ENCODE assay signal across 14 cellular contexts in the genomic region with DNA sequence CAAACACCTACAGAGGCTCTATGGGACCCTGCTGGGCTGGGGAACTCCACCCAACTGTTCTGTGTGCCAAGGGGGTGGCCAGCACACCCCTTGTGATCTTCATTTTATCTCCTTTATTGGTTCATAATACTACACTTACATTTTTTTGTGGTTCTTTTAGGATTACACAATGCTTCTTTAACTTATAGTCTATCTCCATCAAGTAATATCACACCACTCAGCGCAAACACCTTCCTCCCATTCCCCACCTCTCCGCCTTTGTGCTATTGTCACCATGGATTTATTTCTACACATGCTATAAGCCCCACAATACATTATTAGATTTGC. TPM values are rescaled to one million over a fixed set of nuclear protein-coding genes. Genes with fewer than 3 reads are reported as not detected.
A peak's percentile ranks its signal among the peaks of the same experiment; 100 is the strongest.
DNase-seq lines count a peak whose midpoint lies in the region; ATAC-seq and TF ChIP-seq lines count a peak whose summit lies in the region.
"Had no signal": no experiment of that assay in that cellular context is flagged by ENCODE, and none has a peak within 500 bp of the region (broad histone marks: within the 10 kb centered on the region; RNA-seq: fewer than 3 reads in every experiment).

No MANE protein-coding gene starts in this region.

- no peaks in the 10 kb centered on the region for H3K9me3 Mint-ChIP-seq in activated naive CD8-positive, alpha-beta T cell treated with anti-CD3 and anti-CD28 coated beads, Interleukin-2, amount 50 U/mL, for 24 hours
- no peaks in the 10 kb centered on the region for H3K9me3 Mint-ChIP-seq in activated naive CD8-positive, alpha-beta T cell treated with anti-CD3 and anti-CD28 coated beads for 36 hours
- H3K9me3 Mint-ChIP-seq: activated CD4-positive, alpha-beta T cell treated with anti-CD3 and anti-CD28 coated beads, Interleukin-2, amount 10 ng/mL, durations not matched to agents 7 days and 5 days; T-helper 1 cell treated with Interleukin-12 subunit alpha and Interleukin-12 subunit beta and Interleukin-4 antibody, amounts not matched to agents 30 μg/mL and 1 μg/mL, for 36 hours had no signal

- H3K27ac Mint-ChIP-seq in activated naive CD8-positive, alpha-beta T cell treated with anti-CD3 and anti-CD28 coated beads, Interleukin-2, amount 50 U/mL, for 24 hours: no peak overlapping the region
- no peak overlapping the region for H3K27ac Mint-ChIP-seq in activated naive CD8-positive, alpha-beta T cell treated with anti-CD3 and anti-CD28 coated beads for 36 hours
- H3K27ac Mint-ChIP-seq: activated CD4-positive, alpha-beta T cell treated with anti-CD3 and anti-CD28 coated beads, Interleukin-2, amount 10 ng/mL, durations not matched to agents 7 days and 5 days; T-helper 1 cell treated with Interleukin-12 subunit alpha and Interleukin-12 subunit beta and Interleukin-4 antibody, amounts not matched to agents 30 μg/mL and 1 μg/mL, for 36 hours had no signal

- H3K4me3 Mint-ChIP-seq in activated naive CD8-positive, alpha-beta T cell treated with anti-CD3 and anti-CD28 coated beads, Interleukin-2, amount 50 U/mL, for 24 hours: no peak overlapping the region
- H3K4me3 Mint-ChIP-seq in activated naive CD8-positive, alpha-beta T cell treated with anti-CD3 and anti-CD28 coated beads for 36 hours: no peak overlapping the region
- H3K4me3 Mint-ChIP-seq: activated CD4-positive, alpha-beta T cell treated with anti-CD3 and anti-CD28 coated beads, Interleukin-2, amount 10 ng/mL, durations not matched to agents 7 days and 5 days; T-helper 1 cell treated with Interleukin-12 subunit alpha and Interleukin-12 subunit beta and Interleukin-4 antibody, amounts not matched to agents 30 μg/mL and 1 μg/mL, for 36 hours had no signal

- H3K4me1 ChIP-seq in upper lobe of left lung: peaks cover 13 to 21% (median 17%) of the 10 kb centered on the region in 4 donors

- no peaks in the 10 kb centered on the region for H3K36me3 Mint-ChIP-seq in activated naive CD8-positive, alpha-beta T cell treated with anti-CD3 and anti-CD28 coated beads, Interleukin-2, amount 50 U/mL, for 24 hours (ENCODE audit: low read depth)
- H3K36me3 Mint-ChIP-seq in activated naive CD8-positive, alpha-beta T cell treated with anti-CD3 and anti-CD28 coated beads for 36 hours: no peaks in the 10 kb centered on the region

- no peak for TF ChIP-seq POLR2A in upper lobe of left lung (IDR thresholded peaks at IDR 0.05)

- in situ Hi-C loops in G401 (cut with HindIII; ENCODE audit: low sequenced_read_pairs): no loop called here

- ATAC-seq in activated naive CD8-positive, alpha-beta T cell treated with anti-CD3 and anti-CD28 coated beads, Interleukin-2, amount 50 U/mL, for 24 hours: peak; percentile 50
- no peak for ATAC-seq in upper lobe of left lung (ENCODE audit: low FRiP score in 2 of 2)

- H3K4me1 Mint-ChIP-seq in activated naive CD8-positive, alpha-beta T cell treated with anti-CD3 and anti-CD28 coated beads, Interleukin-2, amount 50 U/mL, for 24 hours: peaks cover 5% of the 10 kb centered on the region
- H3K4me1 Mint-ChIP-seq in activated naive CD8-positive, alpha-beta T cell treated with anti-CD3 and anti-CD28 coated beads for 36 hours: peaks cover 3% of the 10 kb centered on the region

- H3K27ac ChIP-seq in layer of hippocampus (ENCODE audit: low read depth, low read length): peak overlapping the region; percentile 79
- peak overlapping the region; percentile 6 to 77 (median 72) for H3K27ac ChIP-seq in upper lobe of left lung

- H3K27me3 Mint-ChIP-seq in activated naive CD8-positive, alpha-beta T cell treated with anti-CD3 and anti-CD28 coated beads, Interleukin-2, amount 50 U/mL, for 24 hours: peaks cover 6% of the 10 kb centered on the region
- peaks cover 3% of the 10 kb centered on the region for H3K27me3 Mint-ChIP-seq in activated naive CD8-positive, alpha-beta T cell treated with anti-CD3 and anti-CD28 coated beads for 36 hours

- H3K4me3 ChIP-seq in upper lobe of left lung: no peak overlapping the region
- H3K4me3 ChIP-seq: MG63 had no signal

- 56 to 73% methylated on average over 2 of the region's 2 CpGs for WGBS in upper lobe of left lung, 2 donors

- H3K9me3 ChIP-seq in upper lobe of left lung: no peaks in the 10 kb centered on the region
- H3K9me3 ChIP-seq: MG63, thoracic aorta had no signal

- no peak for TF ChIP-seq EP300 in upper lobe of left lung (IDR thresholded peaks at IDR 0.05)

- DNase-seq in activated naive CD8-positive, alpha-beta T cell treated with anti-CD3 and anti-CD28 coated beads, Interleukin-2, amount 50 U/mL, for 24 hours: no peak
- DNase-seq in activated naive CD8-positive, alpha-beta T cell treated with anti-CD3 and anti-CD28 coated beads for 36 hours: no peak
- DNase-seq in upper lobe of left lung (no peak), G401 (ENCODE audit: low spot score) (no peak)
- no peak for DNase-seq in stimulated activated CD8-positive, alpha-beta memory T cell treated with anti-CD3 and anti-CD28 coated beads, Interleukin-4, amount 100 ng/mL, for 48 hours
- DNase-seq: activated CD4-positive, alpha-beta T cell treated with anti-CD3 and anti-CD28 coated beads, Interleukin-2, amount 10 ng/mL, durations not matched to agents 7 days and 5 days; central memory CD4-positive, alpha-beta T cell; MG63; retina had no signal

- H3K27me3 ChIP-seq in layer of hippocampus (ENCODE audit: control insufficient read depth, insufficient read depth, low read length) (no peaks in the 10 kb centered on the region), upper lobe of left lung (no peaks in the 10 kb centered on the region)

- no peaks in the 10 kb centered on the region for H3K36me3 ChIP-seq in upper lobe of left lung
- H3K36me3 ChIP-seq: MG63, thoracic aorta had no signal

- TF ChIP-seq CTCF in upper lobe of left lung (IDR thresholded peaks at IDR 0.05): no peak

RNA-seq across cellular contexts. Expression of a gene that starts 15.9 kb away (rescaled TPM):
- total RNA-seq in activated naive CD8-positive, alpha-beta T cell treated with anti-CD3 and anti-CD28 coated beads for 36 hours: 1 to 10 TPM; 4.5 to 4.6 TPM
- 1 to 10 TPM in 4 of 6 donors, under 1 TPM in 2; 0.33 to 2.1 (median 1.4) TPM for total RNA-seq in upper lobe of left lung
- 3.3 and 5.1 TPM in 2 replicates for total RNA-seq in G401 (2014; rRNA removed; shearing (Covaris generic))

RNA-seq across cellular contexts. Expression of a gene that starts 31.0 kb away (rescaled TPM):
- total RNA-seq in activated naive CD8-positive, alpha-beta T cell treated with anti-CD3 and anti-CD28 coated beads for 36 hours: 1 to 10 TPM; 2.1 to 2.5 TPM
- 1 to 10 TPM; 2.8 to 8.1 (median 7.0) TPM for total RNA-seq in upper lobe of left lung
- total RNA-seq in G401 (2014; rRNA removed; shearing (Covaris generic)): 14.0 and 26.2 TPM in 2 replicates

RNA-seq across cellular contexts. Expression of a gene that starts 33.1 kb away (rescaled TPM):
- under 1 TPM; 0.49 to 0.74 TPM for total RNA-seq in activated naive CD8-positive, alpha-beta T cell treated with anti-CD3 and anti-CD28 coated beads for 36 hours
- total RNA-seq in upper lobe of left lung: 100 to 1,000 TPM; 131 to 226 (median 164) TPM
- 2.8 and 5.3 TPM in 2 replicates for total RNA-seq in G401 (2014; rRNA removed; shearing (Covaris generic))
- total RNA-seq: fibroblast of lung, OCI-LY7 had no signal

RNA-seq across cellular contexts. Expression of a gene that starts 41.1 kb away (rescaled TPM):
- total RNA-seq in activated naive CD8-positive, alpha-beta T cell treated with anti-CD3 and anti-CD28 coated beads for 36 hours: 10 to 100 TPM; 50.6 to 51.3 TPM
- total RNA-seq in upper lobe of left lung: 10 to 100 TPM; 19.9 to 49.9 (median 42.7) TPM
- 15.9 and 19.8 TPM in 2 replicates for total RNA-seq in G401 (2014; rRNA removed; shearing (Covaris generic))

RNA-seq across cellular contexts. Expression of a gene that starts 43.5 kb away (rescaled TPM):
- 10 to 100 TPM; 31.6 to 32.5 TPM for total RNA-seq in activated naive CD8-positive, alpha-beta T cell treated with anti-CD3 and anti-CD28 coated beads for 36 hours
- total RNA-seq in upper lobe of left lung: 100 to 1,000 TPM in 4 of 6 donors, 10 to 100 TPM in 2; 52.1 to 246 (median 106) TPM
- 82.2 and 92.9 TPM in 2 replicates for total RNA-seq in G401 (2014; rRNA removed; shearing (Covaris generic))

Comparison
In these comparisons a context has a peak if more than half of its experiments do, and no peak if none do; other contexts are left out.
1. RNA of a gene that starts 33.1 kb away (total RNA-seq): 131 to 226 TPM in upper lobe of left lung; 2.8 to 5.3 TPM in G401 and 0.49 to 0.74 TPM in activated naive CD8-positive, alpha-beta T cell treated with anti-CD3 and anti-CD28 coated beads for 36 hours; every median in the first group is over 10 times any median in the second.